Comparison of ENCODE assay signal across 15 cellular contexts in the genomic region with DNA sequence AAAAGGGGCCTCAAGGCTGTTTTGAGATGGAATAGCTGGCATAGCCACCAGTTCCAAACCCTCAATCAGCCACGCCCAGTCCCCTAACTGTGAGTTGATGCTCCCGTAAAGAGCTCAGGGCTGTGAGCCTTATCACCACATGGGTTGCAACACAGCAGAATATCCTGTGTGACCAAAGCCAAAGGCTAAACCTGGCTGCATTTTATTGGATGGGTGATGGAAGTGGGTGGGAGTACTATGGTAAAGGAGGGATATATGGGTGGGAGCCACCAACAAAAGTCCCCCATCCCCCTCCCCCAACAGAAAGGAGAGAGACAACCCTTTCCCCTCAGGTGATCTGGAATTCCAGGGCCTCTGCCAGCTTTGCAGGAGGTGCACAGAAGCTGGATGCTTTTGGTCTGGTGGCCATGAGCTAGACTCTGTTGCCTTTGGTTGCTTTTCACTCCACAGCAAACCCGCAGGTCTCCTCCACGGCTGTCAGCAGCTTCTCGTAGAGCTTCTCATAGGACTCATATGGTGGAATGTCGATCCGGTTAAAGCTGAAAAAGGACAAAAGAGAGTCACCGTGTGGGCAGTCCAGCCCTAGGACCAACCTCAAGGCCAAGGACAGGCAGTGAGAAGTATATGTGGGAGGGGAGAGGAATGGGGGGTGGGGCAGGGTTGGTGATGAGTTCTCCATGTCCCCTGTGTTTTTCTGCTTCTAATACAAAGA.
DNase-seq lines count a peak whose midpoint lies in the region; ATAC-seq and TF ChIP-seq lines count a peak whose summit lies in the region.
"Had no signal": no experiment of that assay in that cellular context is flagged by ENCODE, and none has a peak within 500 bp of the region (broad histone marks: within the 10 kb centered on the region; RNA-seq: fewer than 3 reads in every experiment).

No MANE protein-coding gene starts in this region.

- H3K4me1 ChIP-seq in thoracic aorta (ENCODE audit: control insufficient read depth in 1 of 2, low read depth in 2 of 2) (peaks cover 23 to 30% of the 10 kb centered on the region in 2 donors), SK-N-SH (ENCODE audit: control insufficient read depth in 1 of 2, insufficient read depth in 2 of 2, low read depth in 1 of 2, low read length in 1 of 2) (peaks cover 0 to 6% of the 10 kb centered on the region in 2 experiments; a peak in 1 of 4 replicates)
- H3K4me1 ChIP-seq: Peyer's patch had no signal

- no peak for TF ChIP-seq EP300 in SK-N-SH (IDR thresholded peaks at IDR 0.05; ENCODE audit: borderline replicate concordance in 1 of 2, low read depth in 1 of 2, low read length in 1 of 2)

- H3K27ac ChIP-seq in cingulate gyrus (ENCODE audit: low read depth, low read length) (peak overlapping the region; percentile 82), thoracic aorta (peak overlapping the region; percentile 89 to 91), SK-N-SH (ENCODE audit: low read depth in 2 of 2, low read length in 1 of 2) (no peak overlapping the region)

- no peak overlapping the region for H3K4me2 ChIP-seq in SK-N-SH

- no peaks in the 10 kb centered on the region for H3K27me3 ChIP-seq in thoracic aorta (replicated peaks; ENCODE audit: insufficient read depth)
- H3K27me3 ChIP-seq in SK-N-SH (ENCODE audit: insufficient read depth) = no peaks in the 10 kb centered on the region
- H3K27me3 ChIP-seq: Peyer's patch had no signal

- no peaks in the 10 kb centered on the region for H3K9me2 ChIP-seq in SK-N-SH

- H3K27ac Mint-ChIP-seq in mesothelial cell of epicardium = peak overlapping the region; percentile 34
- H3K27ac Mint-ChIP-seq: T-helper 17 cell had no signal

- no peaks in the 10 kb centered on the region for H3K27me3 Mint-ChIP-seq in mesothelial cell of epicardium (ENCODE audit: low read depth)
- H3K27me3 Mint-ChIP-seq: T-helper 17 cell had no signal

- H3K9me3 ChIP-seq in thoracic aorta (no peaks in the 10 kb centered on the region), SK-N-SH (no peaks in the 10 kb centered on the region)
- H3K9me3 ChIP-seq: Peyer's patch had no signal

- peaks cover 65% of the 10 kb centered on the region for H3K36me3 Mint-ChIP-seq in mesothelial cell of epicardium

- H3K9me3 Mint-ChIP-seq in mesothelial cell of epicardium = peaks cover 4% of the 10 kb centered on the region

- no peak for TF ChIP-seq RAD21 in SK-N-SH (IDR thresholded peaks at IDR 0.05; ENCODE audit: low read length)

- peaks cover 5% of the 10 kb centered on the region for H3F3A ChIP-seq in SK-N-SH (replicated peaks; ENCODE audit: insufficient read depth)

- CTCF ChIA-PET in SK-N-SH (lab: Yijun Ruan, JAX) = interaction anchor here (0.6 to 4.2 kb wide), 8 partner anchors 8 to 340 kb away, joined by 3 to 23 read pairs (median 4); no protein-coding TSS in a partner anchor

- ATAC-seq in thoracic aorta (ENCODE audit: insufficient number of reproducible peaks, low FRiP score, low read depth) (no peak), GM21737 (IDR thresholded peaks at IDR 0.05; ENCODE audit: unreplicated experiment) (no peak), GM19035 (IDR thresholded peaks at IDR 0.05; ENCODE audit: unreplicated experiment) (no peak)
- ATAC-seq: stimulated activated naive CD8-positive, alpha-beta T cell treated with anti-CD3 and anti-CD28 coated beads, Interleukin-15, Interleukin-2, amounts not matched to agents 100 U/mL and 50 U/mL, for 24 hours; T-helper 17 cell had no signal

- no peak overlapping the region for H3K4me3 ChIP-seq in thoracic aorta
- H3K4me3 ChIP-seq in SK-N-SH (ENCODE audit: low read depth in 2 of 2, low read length in 1 of 2) = no peak overlapping the region; a peak in 1 of 4 replicates
- H3K4me3 ChIP-seq: Peyer's patch had no signal

- H3K36me3 ChIP-seq in thoracic aorta (peaks cover 68% of the 10 kb centered on the region), SK-N-SH (replicated peaks in 1 of 2; ENCODE audit: control insufficient read depth in 1 of 2, insufficient read depth in 2 of 2, low read length in 1 of 2) (peaks cover 73 to 76% of the 10 kb centered on the region in 2 experiments)

- POLR2A ChIA-PET in SK-N-SH (lab: Yijun Ruan, JAX) = interaction anchor here (0.7 kb wide), 1 partner anchor 17 kb away, joined by 3 read pairs; no protein-coding TSS in a partner anchor

- H3K79me2 ChIP-seq in SK-N-SH (ENCODE audit: insufficient read depth) = no peaks in the 10 kb centered on the region

- no peaks in the 10 kb centered on the region for H4K20me1 ChIP-seq in SK-N-SH (ENCODE audit: insufficient read depth)

- no peak overlapping the region for H2AFZ ChIP-seq in SK-N-SH (ENCODE audit: low read depth)

- TF ChIP-seq CTCF in mesothelial cell of epicardium (IDR thresholded peaks at IDR 0.05; ENCODE audit: unreplicated experiment) = no peak
- no peak for TF ChIP-seq CTCF in thoracic aorta (IDR thresholded peaks at IDR 0.05)
- TF ChIP-seq CTCF in SK-N-SH (IDR thresholded peaks at IDR 0.05) = no peak

- WGBS in SK-N-SH (ENCODE audit: low lambda C conversion rate) = 96% methylated on average over 8 of the region's 8 CpGs

- DNase-seq in RPMI7951 (ENCODE audit: low read depth) = peak; percentile 39
- no peak for DNase-seq in mesothelial cell of epicardium (ENCODE audit: low spot score in 2 of 2, unreplicated experiment in 2 of 2)
- no peak for DNase-seq in thoracic aorta (ENCODE audit: low spot score)
- DNase-seq in SK-N-SH = no peak
- no peak for DNase-seq in NCI-H2196 treated with DMSO at 0.1 percent for 48 hours (lab: John Stamatoyannopoulos, UW; ENCODE audit: unreplicated experiment)
- DNase-seq: activated CD4-positive, alpha-beta T cell treated with anti-CD3 and anti-CD28 coated beads, Interleukin-2, amount 50 U/mL, for 48 hours; activated gamma-delta T cell treated with Interleukin-2 at 50 U/mL for 16 hours; NCI-H1436 treated with DMSO at 0.1 percent for 48 hours; NCI-H510A; stimulated activated naive CD8-positive, alpha-beta T cell treated with anti-CD3 and anti-CD28 coated beads, Interleukin-15, Interleukin-2, amounts not matched to agents 100 U/mL and 50 U/mL, for 24 hours; T-helper 17 cell had no signal

- no peaks in the 10 kb centered on the region for H3K4me1 Mint-ChIP-seq in mesothelial cell of epicardium

- H3K4me3 Mint-ChIP-seq in mesothelial cell of epicardium = no peak overlapping the region
- H3K4me3 Mint-ChIP-seq: T-helper 17 cell had no signal

- no peak overlapping the region for H3K9ac ChIP-seq in SK-N-SH

TF ChIP-seq in SK-N-SH, 30 proteins besides CTCF, POLR2A, EP300 and RAD21 (continues in another document):
- TF ChIP-seq, protein P1, sequence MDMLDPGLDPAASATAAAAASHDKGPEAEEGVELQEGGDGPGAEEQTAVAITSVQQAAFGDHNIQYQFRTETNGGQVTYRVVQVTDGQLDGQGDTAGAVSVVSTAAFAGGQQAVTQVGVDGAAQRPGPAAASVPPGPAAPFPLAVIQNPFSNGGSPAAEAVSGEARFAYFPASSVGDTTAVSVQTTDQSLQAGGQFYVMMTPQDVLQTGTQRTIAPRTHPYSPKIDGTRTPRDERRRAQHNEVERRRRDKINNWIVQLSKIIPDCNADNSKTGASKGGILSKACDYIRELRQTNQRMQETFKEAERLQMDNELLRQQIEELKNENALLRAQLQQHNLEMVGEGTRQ (IDR thresholded peaks at IDR 0.05; ENCODE audit: borderline replicate concordance, low read depth, low read length) = no peak
- TF ChIP-seq GATA2 (CRISPR knock-in tag; IDR thresholded peaks at IDR 0.05) (no peak), RFX5 (IDR thresholded peaks at IDR 0.05; ENCODE audit: low read length) (no peak), CHD2 (IDR thresholded peaks at IDR 0.05; ENCODE audit: low read length, partially characterized antibody) (no peak), NFIC (IDR thresholded peaks at IDR 0.05; ENCODE audit: borderline replicate concordance) (no peak), FOXM1 (IDR thresholded peaks at IDR 0.05; ENCODE audit: low read depth) (no peak), GABPA (IDR thresholded peaks at IDR 0.05; ENCODE audit: low read depth) (no peak)
- TF ChIP-seq, protein P2, sequence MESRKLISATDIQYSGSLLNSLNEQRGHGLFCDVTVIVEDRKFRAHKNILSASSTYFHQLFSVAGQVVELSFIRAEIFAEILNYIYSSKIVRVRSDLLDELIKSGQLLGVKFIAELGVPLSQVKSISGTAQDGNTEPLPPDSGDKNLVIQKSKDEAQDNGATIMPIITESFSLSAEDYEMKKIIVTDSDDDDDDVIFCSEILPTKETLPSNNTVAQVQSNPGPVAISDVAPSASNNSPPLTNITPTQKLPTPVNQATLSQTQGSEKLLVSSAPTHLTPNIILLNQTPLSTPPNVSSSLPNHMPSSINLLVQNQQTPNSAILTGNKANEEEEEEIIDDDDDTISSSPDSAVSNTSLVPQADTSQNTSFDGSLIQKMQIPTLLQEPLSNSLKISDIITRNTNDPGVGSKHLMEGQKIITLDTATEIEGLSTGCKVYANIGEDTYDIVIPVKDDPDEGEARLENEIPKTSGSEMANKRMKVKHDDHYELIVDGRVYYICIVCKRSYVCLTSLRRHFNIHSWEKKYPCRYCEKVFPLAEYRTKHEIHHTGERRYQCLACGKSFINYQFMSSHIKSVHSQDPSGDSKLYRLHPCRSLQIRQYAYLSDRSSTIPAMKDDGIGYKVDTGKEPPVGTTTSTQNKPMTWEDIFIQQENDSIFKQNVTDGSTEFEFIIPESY (IDR thresholded peaks at IDR 0.05; ENCODE audit: borderline replicate concordance, low read depth) = no peak
- TF ChIP-seq, protein P3, sequence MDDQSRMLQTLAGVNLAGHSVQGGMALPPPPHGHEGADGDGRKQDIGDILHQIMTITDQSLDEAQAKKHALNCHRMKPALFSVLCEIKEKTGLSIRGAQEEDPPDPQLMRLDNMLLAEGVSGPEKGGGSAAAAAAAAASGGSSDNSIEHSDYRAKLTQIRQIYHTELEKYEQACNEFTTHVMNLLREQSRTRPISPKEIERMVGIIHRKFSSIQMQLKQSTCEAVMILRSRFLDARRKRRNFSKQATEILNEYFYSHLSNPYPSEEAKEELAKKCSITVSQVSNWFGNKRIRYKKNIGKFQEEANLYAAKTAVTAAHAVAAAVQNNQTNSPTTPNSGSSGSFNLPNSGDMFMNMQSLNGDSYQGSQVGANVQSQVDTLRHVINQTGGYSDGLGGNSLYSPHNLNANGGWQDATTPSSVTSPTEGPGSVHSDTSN (IDR thresholded peaks at IDR 0.05) = no peak
- TF ChIP-seq, protein P4, sequence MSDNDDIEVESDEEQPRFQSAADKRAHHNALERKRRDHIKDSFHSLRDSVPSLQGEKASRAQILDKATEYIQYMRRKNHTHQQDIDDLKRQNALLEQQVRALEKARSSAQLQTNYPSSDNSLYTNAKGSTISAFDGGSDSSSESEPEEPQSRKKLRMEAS (IDR thresholded peaks at IDR 0.05; ENCODE audit: low read depth) = no peak
- TF ChIP-seq, protein P5, sequence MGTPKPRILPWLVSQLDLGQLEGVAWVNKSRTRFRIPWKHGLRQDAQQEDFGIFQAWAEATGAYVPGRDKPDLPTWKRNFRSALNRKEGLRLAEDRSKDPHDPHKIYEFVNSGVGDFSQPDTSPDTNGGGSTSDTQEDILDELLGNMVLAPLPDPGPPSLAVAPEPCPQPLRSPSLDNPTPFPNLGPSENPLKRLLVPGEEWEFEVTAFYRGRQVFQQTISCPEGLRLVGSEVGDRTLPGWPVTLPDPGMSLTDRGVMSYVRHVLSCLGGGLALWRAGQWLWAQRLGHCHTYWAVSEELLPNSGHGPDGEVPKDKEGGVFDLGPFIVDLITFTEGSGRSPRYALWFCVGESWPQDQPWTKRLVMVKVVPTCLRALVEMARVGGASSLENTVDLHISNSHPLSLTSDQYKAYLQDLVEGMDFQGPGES (IDR thresholded peaks at IDR 0.05; ENCODE audit: low read depth, low read length) = no peak

Comparison
In these comparisons a context has a peak if more than half of its experiments do, and no peak if none do; other contexts are left out.
1. H3K27ac ChIP-seq: peak in cingulate gyrus (single experiment) and thoracic aorta (2 of 2); none in SK-N-SH (0 of 2).